In the genomic region with DNA sequence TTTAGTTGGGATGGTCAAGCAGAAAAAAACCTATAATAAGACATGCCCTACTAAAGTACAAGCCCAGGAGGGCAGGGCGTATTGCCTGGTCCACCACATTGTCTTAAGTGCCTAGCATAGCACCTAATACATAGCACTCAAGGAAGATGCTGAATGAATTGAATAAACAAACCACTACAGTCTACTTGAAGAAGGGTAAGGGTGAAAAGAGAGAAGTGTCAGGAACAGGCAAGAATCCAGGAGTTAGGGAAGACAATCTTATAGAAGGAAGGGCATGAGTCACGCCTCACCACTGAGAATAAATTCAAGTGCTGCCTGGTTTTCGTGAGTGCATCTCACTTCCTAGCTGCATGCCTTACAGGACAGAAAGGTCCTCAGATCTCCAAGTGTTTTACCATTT, we compare ENCODE assay signal across 17 cellular contexts. TPM values are rescaled to one million over a fixed set of nuclear protein-coding genes. Genes with fewer than 3 reads are reported as not detected.
A peak's percentile ranks its signal among the peaks of the same experiment; 100 is the strongest.
DNase-seq lines count a peak whose midpoint lies in the region; ATAC-seq and TF ChIP-seq lines count a peak whose summit lies in the region.
"Had no signal": no experiment of that assay in that cellular context is flagged by ENCODE, and none has a peak within 500 bp of the region (broad histone marks: within the 10 kb centered on the region; RNA-seq: fewer than 3 reads in every experiment).

No MANE protein-coding gene starts in this region.

- peak; percentile 43 for DNase-seq in HPDE6-E6E7 (ENCODE audit: extremely low spot score)
- peak; percentile 47 for DNase-seq in adipocyte (ENCODE audit: low read depth)
- no peak for DNase-seq in hepatocyte (ENCODE audit: low spot score)
- no peak for DNase-seq in upper lobe of left lung
- no peak for DNase-seq in amniotic stem cell (lab: John Stamatoyannopoulos, UW)
- no peak for DNase-seq in cerebellar nuclear complex (lab: John Stamatoyannopoulos, UW)
- DNase-seq: activated CD4-positive, alpha-beta T cell treated with anti-CD3 and anti-CD28 coated beads for 1 hour; activated T-cell treated with anti-CD3 and anti-CD28 coated beads, Interleukin-2, amount 50 U/mL, for 1 hour; amygdala; CD8-positive, alpha-beta T cell; kidney; NCI-H1092 treated with DMSO at 0.1 percent for 48 hours; Peyer's patch; T-cell had no signal

- TF ChIP-seq EP300 in upper lobe of left lung (IDR thresholded peaks at IDR 0.05) = no peak

- no peaks in the 10 kb centered on the region for H3K9me3 ChIP-seq in adipocyte (ENCODE audit: control insufficient read depth, low read length)
- no peaks in the 10 kb centered on the region for H3K9me3 ChIP-seq in hepatocyte (ENCODE audit: low read depth)
- H3K9me3 ChIP-seq in upper lobe of left lung = no peaks in the 10 kb centered on the region
- H3K9me3 ChIP-seq: Peyer's patch had no signal

- peak overlapping the region; percentile 60 for H3K4me3 ChIP-seq in adipocyte (ENCODE audit: low read length)
- no peak overlapping the region for H3K4me3 ChIP-seq in hepatocyte
- H3K4me3 ChIP-seq in upper lobe of left lung = no peak overlapping the region
- H3K4me3 ChIP-seq: Peyer's patch had no signal

- ATAC-seq in upper lobe of left lung (ENCODE audit: low FRiP score in 2 of 2) (peak; percentile 39 to 44), HG02623 (IDR thresholded peaks at IDR 0.05; ENCODE audit: unreplicated experiment) (no peak)
- ATAC-seq: CD8-positive, alpha-beta T cell; T-cell had no signal

- H3K79me2 ChIP-seq in hepatocyte = peaks cover 3% of the 10 kb centered on the region

- H3K27ac ChIP-seq in hepatocyte (peak overlapping the region; percentile 81), upper lobe of left lung (peak overlapping the region; percentile 42 to 60 (median 47))

- no peaks in the 10 kb centered on the region for H3K27me3 ChIP-seq in adipocyte (replicated peaks; ENCODE audit: control insufficient read depth, insufficient read depth, low read length)
- H3K27me3 ChIP-seq in hepatocyte = no peaks in the 10 kb centered on the region
- no peaks in the 10 kb centered on the region for H3K27me3 ChIP-seq in upper lobe of left lung
- H3K27me3 ChIP-seq: Peyer's patch had no signal

- H4K20me1 ChIP-seq in hepatocyte (ENCODE audit: insufficient read depth, poor library complexity, severe bottlenecking) = no peaks in the 10 kb centered on the region

- no peak overlapping the region for H3K4me2 ChIP-seq in hepatocyte

- no peak for TF ChIP-seq CTCF in hepatocyte (IDR thresholded peaks at IDR 0.05; ENCODE audit: poor library complexity)
- no peak for TF ChIP-seq CTCF in upper lobe of left lung (IDR thresholded peaks at IDR 0.05)

- no peaks in the 10 kb centered on the region for H3K9me2 ChIP-seq in hepatocyte (replicated peaks; ENCODE audit: insufficient read depth)

- H3K4me1 ChIP-seq in adipocyte (ENCODE audit: control insufficient read depth, insufficient read depth, low read length) (peaks cover 27% of the 10 kb centered on the region), hepatocyte (ENCODE audit: insufficient read depth) (peaks cover 18% of the 10 kb centered on the region), upper lobe of left lung (peaks cover 0 to 7% (median 2%) of the 10 kb centered on the region in 4 donors)

- no peak overlapping the region for H2AFZ ChIP-seq in hepatocyte

- H3K9ac ChIP-seq in adipocyte (ENCODE audit: low read length) = peak overlapping the region; percentile 73

- WGBS in hepatocyte (ENCODE audit: low lambda C conversion rate, missing lambda C conversion rate) = 88% methylated on average over 3 of the region's 3 CpGs
- 42 to 60% methylated on average over 3 of the region's 3 CpGs for WGBS in upper lobe of left lung, 2 donors

- H3K36me3 ChIP-seq in adipocyte (ENCODE audit: control insufficient read depth, insufficient read depth, low read length, severe bottlenecking) (peaks cover 43% of the 10 kb centered on the region), hepatocyte (replicated peaks; ENCODE audit: insufficient read depth, low read depth) (no peaks in the 10 kb centered on the region), upper lobe of left lung (no peaks in the 10 kb centered on the region)
- H3K36me3 ChIP-seq: Peyer's patch had no signal

- TF ChIP-seq POLR2A in upper lobe of left lung (IDR thresholded peaks at IDR 0.05) = no peak

RNA-seq across cellular contexts. Expression of a gene that starts 13.9 kb away (rescaled TPM):
- total RNA-seq in hepatocyte (19.7 and 21.8 TPM in 2 replicates), upper lobe of left lung (10 to 100 TPM; 12.6 to 53.4 (median 32.1) TPM)
- polyA plus RNA-seq in hepatocyte = 13.8 and 15.5 TPM in 2 replicates
- total RNA-seq: CD8-positive, alpha-beta T cell had no signal

RNA-seq across cellular contexts. Expression of a gene that starts 20.6 kb away (rescaled TPM):
- not detected in 2 replicates for total RNA-seq in hepatocyte
- not detected in 2 replicates for polyA plus RNA-seq in hepatocyte
- total RNA-seq in upper lobe of left lung = not detected
- total RNA-seq: CD8-positive, alpha-beta T cell; kidney; NCI-H460; Peyer's patch; skeletal muscle tissue; T-cell had no signal

RNA-seq across cellular contexts. Expression of a gene that starts 24.2 kb away (rescaled TPM):
- not detected in 2 replicates for total RNA-seq in hepatocyte
- polyA plus RNA-seq in hepatocyte = not detected in 2 replicates
- total RNA-seq in upper lobe of left lung = not detected
- total RNA-seq: CD8-positive, alpha-beta T cell; kidney; NCI-H460; Peyer's patch; skeletal muscle tissue; T-cell had no signal

RNA-seq across cellular contexts. Expression of a gene that starts 37.4 kb away (rescaled TPM):
- total RNA-seq in hepatocyte = not detected in 2 replicates
- polyA plus RNA-seq in hepatocyte = not detected in 2 replicates
- total RNA-seq in upper lobe of left lung = not detected
- total RNA-seq: CD8-positive, alpha-beta T cell; kidney; NCI-H460; Peyer's patch; skeletal muscle tissue; T-cell had no signal

RNA-seq across cellular contexts. Expression of a gene that starts 41.7 kb away (rescaled TPM):
- total RNA-seq in hepatocyte = not detected in 2 replicates
- polyA plus RNA-seq in hepatocyte = not detected in 2 replicates
- total RNA-seq in upper lobe of left lung = not detected
- total RNA-seq: CD8-positive, alpha-beta T cell; kidney; NCI-H460; Peyer's patch; skeletal muscle tissue; T-cell had no signal

Comparison
In these comparisons a context has a peak if more than half of its experiments do, and no peak if none do; other contexts are left out.
1. DNase-seq: peak in HPDE6-E6E7 (single experiment) and adipocyte (single experiment); none in hepatocyte (single experiment), upper lobe of left lung (0 of 2), amniotic stem cell (single experiment) and cerebellar nuclear complex (0 of 2).